14 cellular contexts compared by ENCODE assay signal in the genomic region with DNA sequence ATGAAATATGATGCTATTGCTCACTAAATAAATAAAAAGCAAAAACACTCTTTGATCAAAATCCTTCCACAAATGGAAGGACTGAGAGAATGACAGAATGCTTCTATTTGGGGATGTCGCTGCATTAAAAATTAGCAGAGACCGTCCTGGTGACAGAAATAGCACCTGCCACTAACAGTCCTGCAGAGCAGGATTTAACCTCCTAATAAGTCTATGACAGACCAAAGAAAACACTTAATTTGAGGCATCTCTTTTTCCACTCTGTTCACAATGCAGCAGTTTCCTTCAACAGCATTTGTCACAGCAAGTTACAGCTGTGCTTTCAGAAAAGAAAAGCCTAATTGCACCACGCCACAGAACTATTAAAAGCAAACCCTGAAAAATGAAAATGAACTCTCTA.
A peak's percentile ranks its signal among the peaks of the same experiment; 100 is the strongest.
DNase-seq lines count a peak whose midpoint lies in the region; ATAC-seq, FAIRE-seq and TF ChIP-seq lines count a peak whose summit lies in the region.
"Had no signal": no experiment of that assay in that cellular context is flagged by ENCODE, and none has a peak within 500 bp of the region (broad histone marks: within the 10 kb centered on the region; RNA-seq: fewer than 3 reads in every experiment).

No MANE protein-coding gene starts in this region.

- CTCF ChIA-PET in HepG2 (lab: Yijun Ruan, JAX; ENCODE audit: low intra/inter-chr PET ratio, low total read pairs), result no interaction called here

- no peaks in the 10 kb centered on the region for H4K20me1 ChIP-seq in HepG2 (ENCODE audit: insufficient read depth, low read length)

- no TSS peak for BruUV-seq in HepG2 (replicated peaks; lab: Mats Ljungman, UMichigan)

- no peaks in the 10 kb centered on the region for H3K9me3 ChIP-seq in gastrocnemius medialis
- H3K9me3 ChIP-seq in adrenal gland (replicated peaks in 1 of 3), result no peaks in the 10 kb centered on the region
- no peaks in the 10 kb centered on the region for H3K9me3 ChIP-seq in HepG2 (ENCODE audit: low read length)
- H3K9me3 ChIP-seq: lower lobe of right lung, stomach had no signal

- peak overlapping the region in 3 of 5 experiments; percentile 47 to 80 (median 57) for H3K27ac Mint-ChIP-seq in brain

- H3K4me3 ChIP-seq in gastrocnemius medialis, result peak overlapping the region; percentile 28 to 40 (median 34)
- H3K4me3 ChIP-seq in adrenal gland, result no peak overlapping the region
- no peak overlapping the region for H3K4me3 ChIP-seq in HepG2 (replicated peaks in 1 of 3; ENCODE audit: insufficient read depth in 1 of 3, low read depth in 2 of 3, low read length in 3 of 3)
- H3K4me3 ChIP-seq: K562, lower lobe of right lung, stomach had no signal

- peaks cover 40% of the 10 kb centered on the region for H3K4me1 Mint-ChIP-seq in brain

- H3K4me3 Mint-ChIP-seq in brain, result peak overlapping the region in 3 of 5 experiments; percentile 16 to 39 (median 22)

- H3K4me1 ChIP-seq in gastrocnemius medialis, result peaks cover 62 to 65% of the 10 kb centered on the region in 2 donors
- H3K4me1 ChIP-seq in adrenal gland (replicated peaks in 1 of 2), result peaks cover 0 to 15% of the 10 kb centered on the region in 2 donors
- H3K4me1 ChIP-seq in HepG2 (ENCODE audit: insufficient read depth, low read length), result no peaks in the 10 kb centered on the region
- H3K4me1 ChIP-seq: lower lobe of right lung had no signal

- 41 to 53% (median 53%) methylated on average over 3 of the region's 3 CpGs for WGBS in adrenal gland, 4 donors
- WGBS in HepG2 (ENCODE audit: low lambda C conversion rate), result 31% methylated on average over 3 of the region's 3 CpGs

- H3K79me2 ChIP-seq in HepG2 (ENCODE audit: insufficient read depth, low read length), result no peaks in the 10 kb centered on the region

- TF ChIP-seq POLR2A in gastrocnemius medialis (IDR thresholded peaks at IDR 0.05) (no peak), adrenal gland (IDR thresholded peaks at IDR 0.05) (no peak), HepG2 (IDR thresholded peaks at IDR 0.05; ENCODE audit: insufficient read depth in 1 of 2, low read depth in 2 of 2, low read length in 2 of 2) (no peak)

- ATAC-seq in GM19035 (IDR thresholded peaks at IDR 0.05; ENCODE audit: unreplicated experiment), result peak; percentile 41
- ATAC-seq in HG02798 (IDR thresholded peaks at IDR 0.05; ENCODE audit: poor library complexity, unreplicated experiment), result peak; percentile 71
- peak; percentile 48 to 60 for ATAC-seq in gastrocnemius medialis
- ATAC-seq in HepG2, result no peak
- ATAC-seq: K562, lower lobe of right lung had no signal

- no peak overlapping the region for H3K4me2 ChIP-seq in HepG2 (ENCODE audit: low read depth, low read length)

- peak overlapping the region; percentile 71 to 82 (median 76) for H3K27ac ChIP-seq in gastrocnemius medialis
- H3K27ac ChIP-seq in adrenal gland, result no peak overlapping the region
- H3K27ac ChIP-seq in HepG2 (ENCODE audit: extremely low read length, insufficient read depth, low read length), result no peak overlapping the region
- H3K27ac ChIP-seq: lower lobe of right lung, stomach had no signal

- H3K27me3 ChIP-seq in gastrocnemius medialis (no peaks in the 10 kb centered on the region), adrenal gland (no peaks in the 10 kb centered on the region), HepG2 (ENCODE audit: control insufficient read depth in 1 of 2, insufficient read depth in 2 of 2, low read length in 2 of 2) (no peaks in the 10 kb centered on the region; a peak in 1 of 5 replicates)
- H3K27me3 ChIP-seq: stomach had no signal

- TF ChIP-seq CTCF in brain (conservative IDR thresholded peaks at IDR 0.05) (no peak), gastrocnemius medialis (IDR thresholded peaks at IDR 0.05 in 4 of 5, conservative IDR thresholded peaks at IDR 0.05 in 1 of 5) (no peak), adrenal gland (IDR thresholded peaks at IDR 0.05) (no peak), HepG2 (CRISPR knock-in tag; IDR thresholded peaks at IDR 0.05) (no peak)

- DNase-seq in gastrocnemius medialis (no peak), HuH-7 (ENCODE audit: low spot score) (no peak), adrenal gland (no peak), HepG2 (ENCODE audit: low spot score) (no peak)
- DNase-seq: activated CD8-positive, alpha-beta memory T cell treated with anti-CD3 and anti-CD28 coated beads, Interleukin-2, amount 50 U/mL, for 4 hours; aorta; lower lobe of right lung; NCI-H2171; stimulated activated CD4-positive, alpha-beta T cell treated with anti-CD3 and anti-CD28 coated beads, Interleukin-2, amount 100 ng/mL, for 48 hours; stomach had no signal

- no peak for FAIRE-seq in HepG2 (lab: Jason Lieb, UNC)
- FAIRE-seq: K562 had no signal

- no peaks in the 10 kb centered on the region for H3K9me3 Mint-ChIP-seq in brain

- H3K9ac ChIP-seq in HepG2 (ENCODE audit: insufficient read depth, low read depth, low read length), result no peak overlapping the region

- TF ChIP-seq EP300 in HepG2 (IDR thresholded peaks at IDR 0.05; ENCODE audit: low read depth in 2 of 2, low read length in 2 of 2) (no peak), HepG2 (CRISPR knock-in tag; IDR thresholded peaks at IDR 0.05; ENCODE audit: borderline replicate concordance) (no peak)

- H3K36me3 ChIP-seq in gastrocnemius medialis (no peaks in the 10 kb centered on the region), adrenal gland (replicated peaks in 1 of 2) (no peaks in the 10 kb centered on the region), HepG2 (replicated peaks in 1 of 2; ENCODE audit: control insufficient read depth in 1 of 2, insufficient read depth in 2 of 2, low read length in 2 of 2) (no peaks in the 10 kb centered on the region)
- H3K36me3 ChIP-seq: lower lobe of right lung, stomach had no signal

- intact Hi-C loops in gastrocnemius medialis (cut with DNase I; ENCODE audit: low total_unique reads) (no loop called here), adrenal gland (cut with DNase I) (no loop called here), HepG2 (cut with micrococcal nuclease; ENCODE audit: unreplicated experiment) (no loop called here)

- no peak overlapping the region for H2AFZ ChIP-seq in HepG2 (ENCODE audit: low read length)

- H3K36me3 Mint-ChIP-seq in brain, result peaks cover 3% of the 10 kb centered on the region

- TF ChIP-seq RAD21 in HepG2 (CRISPR knock-in tag; IDR thresholded peaks at IDR 0.05), result no peak

- in situ Hi-C loops in gastrocnemius medialis (cut with MboI; ENCODE audit: low sequenced_read_pairs in 4 of 4), result no loop called here
- in situ Hi-C loops in HepG2 (cut with HindIII; ENCODE audit: extremely low pct_ligation_motif_present, low pct_unique_long_range_greater_than_20kb), result no loop called here

- POLR2A ChIA-PET in HepG2 (lab: Yijun Ruan, JAX), result no interaction called here

- no peaks in the 10 kb centered on the region for H3K27me3 Mint-ChIP-seq in brain

TF ChIP-seq in HepG2, 621 proteins besides CTCF, POLR2A, EP300 and RAD21:
- TF ChIP-seq ZNF83 (CRISPR knock-in tag; IDR thresholded peaks at IDR 0.05; ENCODE audit: borderline replicate concordance) (no peak), ZNF644 (CRISPR knock-in tag; IDR thresholded peaks at IDR 0.05; ENCODE audit: low read depth) (no peak), TGIF2 (CRISPR knock-in tag; IDR thresholded peaks at IDR 0.05) (no peak), TBX2 (CRISPR knock-in tag; IDR thresholded peaks at IDR 0.05; ENCODE audit: borderline replicate concordance) (no peak), THAP11 (CRISPR knock-in tag; IDR thresholded peaks at IDR 0.05) (no peak), KLF6 (CRISPR knock-in tag; IDR thresholded peaks at IDR 0.05) (no peak), CBX2 (IDR thresholded peaks at IDR 0.05; ENCODE audit: low read depth, low read length) (no peak), CBX2 (CRISPR knock-in tag; IDR thresholded peaks at IDR 0.05; ENCODE audit: low read depth) (no peak), DNMT3B (CRISPR knock-in tag; conservative IDR thresholded peaks at IDR 0.05) (no peak), TEAD2 (CRISPR knock-in tag; IDR thresholded peaks at IDR 0.05) (no peak), ZNF230 (CRISPR knock-in tag; IDR thresholded peaks at IDR 0.05) (no peak), ZNF10 (CRISPR knock-in tag; IDR thresholded peaks at IDR 0.05; ENCODE audit: borderline replicate concordance, low read depth) (no peak), ETV6 (CRISPR knock-in tag; conservative IDR thresholded peaks at IDR 0.05) (no peak)
- TF ChIP-seq, protein P1, sequence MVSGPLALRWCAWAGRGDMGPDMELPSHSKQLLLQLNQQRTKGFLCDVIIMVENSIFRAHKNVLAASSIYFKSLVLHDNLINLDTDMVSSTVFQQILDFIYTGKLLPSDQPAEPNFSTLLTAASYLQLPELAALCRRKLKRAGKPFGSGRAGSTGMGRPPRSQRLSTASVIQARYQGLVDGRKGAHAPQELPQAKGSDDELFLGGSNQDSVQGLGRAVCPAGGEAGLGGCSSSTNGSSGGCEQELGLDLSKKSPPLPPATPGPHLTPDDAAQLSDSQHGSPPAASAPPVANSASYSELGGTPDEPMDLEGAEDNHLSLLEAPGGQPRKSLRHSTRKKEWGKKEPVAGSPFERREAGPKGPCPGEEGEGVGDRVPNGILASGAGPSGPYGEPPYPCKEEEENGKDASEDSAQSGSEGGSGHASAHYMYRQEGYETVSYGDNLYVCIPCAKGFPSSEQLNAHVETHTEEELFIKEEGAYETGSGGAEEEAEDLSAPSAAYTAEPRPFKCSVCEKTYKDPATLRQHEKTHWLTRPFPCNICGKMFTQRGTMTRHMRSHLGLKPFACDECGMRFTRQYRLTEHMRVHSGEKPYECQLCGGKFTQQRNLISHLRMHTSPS (CRISPR knock-in tag; IDR thresholded peaks at IDR 0.05; ENCODE audit: low read depth), result no peak
- TF ChIP-seq, protein P2, sequence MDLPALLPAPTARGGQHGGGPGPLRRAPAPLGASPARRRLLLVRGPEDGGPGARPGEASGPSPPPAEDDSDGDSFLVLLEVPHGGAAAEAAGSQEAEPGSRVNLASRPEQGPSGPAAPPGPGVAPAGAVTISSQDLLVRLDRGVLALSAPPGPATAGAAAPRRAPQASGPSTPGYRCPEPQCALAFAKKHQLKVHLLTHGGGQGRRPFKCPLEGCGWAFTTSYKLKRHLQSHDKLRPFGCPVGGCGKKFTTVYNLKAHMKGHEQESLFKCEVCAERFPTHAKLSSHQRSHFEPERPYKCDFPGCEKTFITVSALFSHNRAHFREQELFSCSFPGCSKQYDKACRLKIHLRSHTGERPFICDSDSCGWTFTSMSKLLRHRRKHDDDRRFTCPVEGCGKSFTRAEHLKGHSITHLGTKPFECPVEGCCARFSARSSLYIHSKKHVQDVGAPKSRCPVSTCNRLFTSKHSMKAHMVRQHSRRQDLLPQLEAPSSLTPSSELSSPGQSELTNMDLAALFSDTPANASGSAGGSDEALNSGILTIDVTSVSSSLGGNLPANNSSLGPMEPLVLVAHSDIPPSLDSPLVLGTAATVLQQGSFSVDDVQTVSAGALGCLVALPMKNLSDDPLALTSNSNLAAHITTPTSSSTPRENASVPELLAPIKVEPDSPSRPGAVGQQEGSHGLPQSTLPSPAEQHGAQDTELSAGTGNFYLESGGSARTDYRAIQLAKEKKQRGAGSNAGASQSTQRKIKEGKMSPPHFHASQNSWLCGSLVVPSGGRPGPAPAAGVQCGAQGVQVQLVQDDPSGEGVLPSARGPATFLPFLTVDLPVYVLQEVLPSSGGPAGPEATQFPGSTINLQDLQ (CRISPR knock-in tag; IDR thresholded peaks at IDR 0.05), result no peak

Comparison
In these comparisons a context has a peak if more than half of its experiments do, and no peak if none do; other contexts are left out.
1. H3K27ac ChIP-seq: peak in gastrocnemius medialis (4 of 4); none in adrenal gland (0 of 5) and HepG2 (single experiment).
2. H3K4me3 ChIP-seq: peak in gastrocnemius medialis (4 of 4); none in adrenal gland (0 of 4) and HepG2 (0 of 3).